Comparison of ENCODE assay signal across 8 cellular contexts in genomic region chr3:129440648-129441190, GRCh38. TPM values are rescaled to one million over a fixed set of nuclear protein-coding genes. Genes with fewer than 3 reads are reported as not detected.
A peak's percentile ranks its signal among the peaks of the same experiment; 100 is the strongest.
DNase-seq lines count a peak whose midpoint lies in the region; ATAC-seq, FAIRE-seq and TF ChIP-seq lines count a peak whose summit lies in the region.

No MANE protein-coding gene starts in this region.

- H3K9me3 ChIP-seq in PC-3 (ENCODE audit: low read length) = no peaks in the 10 kb centered on the region
- no peaks in the 10 kb centered on the region for H3K9me3 ChIP-seq in esophagus squamous epithelium

- FAIRE-seq in GM12892 (lab: Jason Lieb, UNC) = peak; percentile 14

- POLR2A ChIA-PET in PC-3 (lab: Charles Lee; ENCODE audit: unreplicated experiment) = no interaction called here

- H3K4me1 ChIP-seq in PC-3 (ENCODE audit: insufficient read depth, low read length) (peaks cover 15% of the 10 kb centered on the region), esophagus squamous epithelium (peaks cover 0 to 80% (median 37%) of the 10 kb centered on the region in 3 donors), rectal smooth muscle tissue (ENCODE audit: control insufficient read depth, insufficient read depth, low read length) (peaks cover 8% of the 10 kb centered on the region)

- no peaks in the 10 kb centered on the region for H4K20me1 ChIP-seq in PC-3 (ENCODE audit: low read length)

- TF ChIP-seq POLR2A in GM12892 (IDR thresholded peaks at IDR 0.05; ENCODE audit: low read depth, low read length) = no peak
- TF ChIP-seq POLR2A in esophagus squamous epithelium (IDR thresholded peaks at IDR 0.05) = no peak

- H3K27ac ChIP-seq in PC-3 (ENCODE audit: low read length) (peak overlapping the region; percentile 81), esophagus squamous epithelium (peak overlapping the region; percentile 89 to 99 (median 91)), rectal smooth muscle tissue (ENCODE audit: low read depth, low read length) (peak overlapping the region; percentile 89)

- H3K36me3 ChIP-seq in PC-3 (ENCODE audit: low read depth, low read length) = peaks cover 3% of the 10 kb centered on the region; the same call in 1 of the 2 replicates
- peaks cover 0 to 23% (median 0%) of the 10 kb centered on the region in 3 donors for H3K36me3 ChIP-seq in esophagus squamous epithelium
- peaks cover 4% of the 10 kb centered on the region for H3K36me3 ChIP-seq in rectal smooth muscle tissue (ENCODE audit: control insufficient read depth, insufficient read depth, low read length)

- peaks cover 46% of the 10 kb centered on the region for H3K79me2 ChIP-seq in PC-3 (ENCODE audit: low read length)

- CTCF ChIA-PET in PC-3 (lab: Charles Lee) = interaction anchor here (2.4 kb wide), 1 partner anchor 57 kb away, joined by 8 read pairs; no protein-coding TSS in a partner anchor

- H3K9me2 ChIP-seq in PC-3 (replicated peaks; ENCODE audit: low read length) = no peaks in the 10 kb centered on the region

- TF ChIP-seq CTCF in PC-3 (conservative IDR thresholded peaks at IDR 0.05; ENCODE audit: low read depth, low read length) (no peak), esophagus squamous epithelium (IDR thresholded peaks at IDR 0.05) (no peak)

- peak overlapping the region; percentile 96 for H3K4me3 ChIP-seq in PC-3 (ENCODE audit: low read length)
- H3K4me3 ChIP-seq in esophagus squamous epithelium = peak overlapping the region; percentile 64 to 93 (median 84)
- peak overlapping the region; percentile 79 for H3K4me3 ChIP-seq in rectal smooth muscle tissue (ENCODE audit: low read length)

- H2AFZ ChIP-seq in PC-3 (ENCODE audit: low read length) = peak overlapping the region; percentile 90

- 3 to 4% methylated on average over 7 of the region's 7 CpGs for WGBS in esophagus squamous epithelium, 2 donors

- no peaks in the 10 kb centered on the region for H3K27me3 ChIP-seq in PC-3 (ENCODE audit: low read length)
- H3K27me3 ChIP-seq in esophagus squamous epithelium = no peaks in the 10 kb centered on the region
- no peaks in the 10 kb centered on the region for H3K27me3 ChIP-seq in rectal smooth muscle tissue (ENCODE audit: control insufficient read depth, insufficient read depth, low read length)

- no peak for DNase-seq in GM12892 (ENCODE audit: insufficient read length)
- no peak for DNase-seq in PC-3
- no peak for DNase-seq in esophagus squamous epithelium (lab: John Stamatoyannopoulos, UW)
- DNase-seq in SKM-1 (lab: John Stamatoyannopoulos, UW; ENCODE audit: unreplicated experiment) = no peak
- no peak for DNase-seq in T1000 (lab: John Stamatoyannopoulos, UW)
- DNase-seq in cerebellum (ENCODE audit: low spot score) = no peak

- H3K9ac ChIP-seq in PC-3 (ENCODE audit: low read length) (peak overlapping the region; percentile 95), rectal smooth muscle tissue (ENCODE audit: low read length) (peak overlapping the region; percentile 60)

- intact Hi-C loops in PC-3 (cut with micrococcal nuclease) (loop anchor here (1.0 to 5.0 kb wide), 2 partner anchors 41 to 58 kb away; no protein-coding TSS in a partner anchor), esophagus squamous epithelium (cut with DNase I) (no loop called here)

- peak overlapping the region; percentile 97 for H3K4me2 ChIP-seq in PC-3 (ENCODE audit: low read length)

- TSS peak; percentile 57 for BruUV-seq in PC-3 (replicated peaks; lab: Mats Ljungman, UMichigan)

- H3F3A ChIP-seq in PC-3 (ENCODE audit: low read length, unreplicated experiment) = no peaks in the 10 kb centered on the region

- ATAC-seq in PC-3 (no peak), GM18868 (IDR thresholded peaks at IDR 0.05; ENCODE audit: unreplicated experiment) (no peak)

RNA-seq across cellular contexts. Expression of gene IFT122, which starts 0.7 kb away (rescaled TPM):
- 7.1 TPM for polyA plus RNA-seq in GM12892 (2012; ENCODE audit: missing spikeins)
- 10.2 and 13.8 TPM in 2 replicates for total RNA-seq in PC-3 (2014; rRNA removed)
- total RNA-seq in esophagus squamous epithelium = 10 to 100 TPM in 2 of 4 donors, 1 to 10 TPM in 2; 6.0 to 26.5 (median 11.5) TPM
- total RNA-seq in cerebellum = 33.6 TPM

RNA-seq across cellular contexts. Expression of gene MBD4, which starts 1.0 kb away (rescaled TPM):
- polyA plus RNA-seq in GM12892 (2012; ENCODE audit: missing spikeins) = 32.3 TPM
- total RNA-seq in PC-3 (2014; rRNA removed) (11.4 and 21.1 TPM in 2 replicates), esophagus squamous epithelium (10 to 100 TPM; 10.9 to 21.5 (median 17.6) TPM), cerebellum (19.5 TPM)

RNA-seq across cellular contexts. Expression of gene EFCAB12, which starts 12.3 kb away (rescaled TPM):
- 0.76 TPM for polyA plus RNA-seq in GM12892 (2012; ENCODE audit: missing spikeins)
- 0.04 and 0.12 TPM in 2 replicates for total RNA-seq in PC-3 (2014; rRNA removed)
- total RNA-seq in esophagus squamous epithelium = under 1 TPM in 1 of 4 donors, not detected in 3; under 0.01 TPM
- total RNA-seq in cerebellum = 1.3 TPM
